13 cellular contexts compared by ENCODE assay signal in genomic region chr2:111663471-111663951, GRCh38.
DNase-seq lines count a peak whose midpoint lies in the region; ATAC-seq and TF ChIP-seq lines count a peak whose summit lies in the region.
"Had no signal": no experiment of that assay in that cellular context is flagged by ENCODE, and none has a peak within 500 bp of the region (broad histone marks: within the 10 kb centered on the region; RNA-seq: fewer than 3 reads in every experiment).

No MANE protein-coding gene starts in this region.

- no peaks in the 10 kb centered on the region for H3K79me2 ChIP-seq in mammary epithelial cell (ENCODE audit: insufficient read depth, low read length)

- ATAC-seq in activated T-helper 17 cell treated with anti-CD3 and anti-CD28 coated beads, Interleukin-2, amount 50 U/mL, for 72 hours (replicated peaks), result peak; percentile 3
- no peak for ATAC-seq in GM21717 (IDR thresholded peaks at IDR 0.05; ENCODE audit: unreplicated experiment)
- ATAC-seq: left ventricle myocardium superior had no signal

- no TSS peak for BruUV-seq in MCF 10A (replicated peaks; lab: Mats Ljungman, UMichigan)
- BruUV-seq in mammary epithelial cell (replicated peaks; lab: Mats Ljungman, UMichigan), result no TSS peak

- in situ Hi-C loops in mammary epithelial cell (cut with MboI; ENCODE audit: low sequenced_read_pairs in 2 of 2) (no loop called here), GM13976 (cut with MboI; ENCODE audit: low sequenced_read_pairs, unreplicated experiment) (no loop called here)

- no peak overlapping the region for H3K4me2 ChIP-seq in mammary epithelial cell (ENCODE audit: insufficient read depth, low read depth, low read length)

- peaks cover 10% of the 10 kb centered on the region for H3K36me3 Mint-ChIP-seq in MCF 10A (ENCODE audit: insufficient read depth, unreplicated experiment)
- H3K36me3 Mint-ChIP-seq in activated T-helper 17 cell treated with anti-CD3 and anti-CD28 coated beads, Interleukin-2, amount 50 U/mL, for 72 hours (ENCODE audit: low read depth), result no peaks in the 10 kb centered on the region
- H3K36me3 Mint-ChIP-seq: activated naive CD4-positive, alpha-beta T cell treated with anti-CD3 and anti-CD28 coated beads, Interleukin-2, amount 50 U/mL, for 72 hours had no signal

- H3K27me3 Mint-ChIP-seq in MCF 10A (ENCODE audit: insufficient read depth, unreplicated experiment), result no peaks in the 10 kb centered on the region
- peaks cover 12% of the 10 kb centered on the region for H3K27me3 Mint-ChIP-seq in activated T-helper 17 cell treated with anti-CD3 and anti-CD28 coated beads, Interleukin-2, amount 50 U/mL, for 72 hours
- H3K27me3 Mint-ChIP-seq: type B pancreatic cell had no signal

- no peaks in the 10 kb centered on the region for H4K20me1 ChIP-seq in mammary epithelial cell (ENCODE audit: insufficient read depth, low read length)

- POLR2A ChIA-PET in MCF 10A (lab: Yijun Ruan, JAX), result interaction anchor here (2.3 to 2.6 kb wide), 2 partner anchors 23 to 39 kb away, joined by 9 to 14 read pairs; no protein-coding TSS in a partner anchor

- H3K9me3 Mint-ChIP-seq in MCF 10A (ENCODE audit: unreplicated experiment), result no peaks in the 10 kb centered on the region
- no peaks in the 10 kb centered on the region for H3K9me3 Mint-ChIP-seq in activated T-helper 17 cell treated with anti-CD3 and anti-CD28 coated beads, Interleukin-2, amount 50 U/mL, for 72 hours
- H3K9me3 Mint-ChIP-seq: activated naive CD4-positive, alpha-beta T cell treated with anti-CD3 and anti-CD28 coated beads, Interleukin-2, amount 50 U/mL, for 72 hours had no signal

- H3K27me3 ChIP-seq in mammary epithelial cell (ENCODE audit: insufficient read depth, low read length), result no peaks in the 10 kb centered on the region
- no peaks in the 10 kb centered on the region for H3K27me3 ChIP-seq in MG63

- H3K4me3 ChIP-seq in mammary epithelial cell (replicated peaks in 1 of 3; ENCODE audit: insufficient read depth in 1 of 3, low read depth in 2 of 3, low read length in 3 of 3), result no peak overlapping the region
- no peak overlapping the region for H3K4me3 ChIP-seq in MG63

- H3K36me3 ChIP-seq in mammary epithelial cell (ENCODE audit: insufficient read depth, low read length) (no peaks in the 10 kb centered on the region), MG63 (no peaks in the 10 kb centered on the region)

- WGBS in mammary epithelial cell (ENCODE audit: low coverage, missing lambda C conversion rate), result 86% methylated on average over 9 of the region's 9 CpGs

- H3K27ac ChIP-seq in mammary epithelial cell (ENCODE audit: insufficient read depth, low read depth, low read length), result no peak overlapping the region

- H3K9me3 ChIP-seq in mammary epithelial cell (replicated peaks; ENCODE audit: insufficient read depth, low read length) (no peaks in the 10 kb centered on the region), MG63 (no peaks in the 10 kb centered on the region)

- no peak overlapping the region for H2AFZ ChIP-seq in mammary epithelial cell (ENCODE audit: low read depth, low read length)

- dilution Hi-C loops in mammary epithelial cell (cut with HindIII; ENCODE audit: low sequenced_read_pairs), result no loop called here

- H3K4me3 Mint-ChIP-seq in MCF 10A (ENCODE audit: unreplicated experiment), result no peak overlapping the region
- H3K4me3 Mint-ChIP-seq in activated T-helper 17 cell treated with anti-CD3 and anti-CD28 coated beads, Interleukin-2, amount 50 U/mL, for 72 hours, result no peak overlapping the region
- H3K4me3 Mint-ChIP-seq: type B pancreatic cell had no signal

- peak overlapping the region; percentile 99 for H3K27ac Mint-ChIP-seq in MCF 10A (ENCODE audit: low read depth, unreplicated experiment)
- H3K27ac Mint-ChIP-seq in activated T-helper 17 cell treated with anti-CD3 and anti-CD28 coated beads, Interleukin-2, amount 50 U/mL, for 72 hours, result no peak overlapping the region
- H3K27ac Mint-ChIP-seq: type B pancreatic cell had no signal

- peaks cover 43% of the 10 kb centered on the region for H3K4me1 Mint-ChIP-seq in MCF 10A (ENCODE audit: insufficient read depth, unreplicated experiment)
- H3K4me1 Mint-ChIP-seq in activated T-helper 17 cell treated with anti-CD3 and anti-CD28 coated beads, Interleukin-2, amount 50 U/mL, for 72 hours, result peaks cover 12% of the 10 kb centered on the region

- TF ChIP-seq CTCF in MCF 10A (IDR thresholded peaks at IDR 0.05; ENCODE audit: unreplicated experiment) (no peak), mammary epithelial cell (conservative IDR thresholded peaks at IDR 0.05 in 1 of 2, IDR thresholded peaks at IDR 0.05 in 1 of 2; ENCODE audit: extremely low read depth in 1 of 2, insufficient read depth in 1 of 2, low read depth in 1 of 2, low read length in 2 of 2) (no peak), GM13976 (IDR thresholded peaks at IDR 0.05; ENCODE audit: borderline replicate concordance, control extremely low read depth, extremely low read depth, insufficient read depth, missing control alignments) (no peak)

- CTCF ChIA-PET in MCF 10A (lab: Yijun Ruan, JAX) (interaction anchor here (0.6 to 1.4 kb wide), 3 partner anchors 13 to 38 kb away, joined by 3 to 6 read pairs (median 3); no protein-coding TSS in a partner anchor), mammary epithelial cell (lab: Charles Lee; ENCODE audit: low non-redundant PET) (no interaction called here)

- peak; percentile 12 for DNase-seq in MCF 10A (ENCODE audit: unreplicated experiment)
- no peak for DNase-seq in mammary epithelial cell
- DNase-seq in fibroblast of peridontal ligament (ENCODE audit: extremely low read depth), result peak; percentile 35
- DNase-seq in MG63, result no peak
- no peak for DNase-seq in NCI-H146 (lab: John Stamatoyannopoulos, UW)
- no peak for DNase-seq in GM13976 (ENCODE audit: low spot score)
- DNase-seq: ACHN, left ventricle myocardium superior, NCI-H1105 treated with DMSO at 0.1 percent for 48 hours had no signal

- no peak overlapping the region for H3K9ac ChIP-seq in mammary epithelial cell (ENCODE audit: insufficient read depth, low read length)

- peaks cover 37% of the 10 kb centered on the region for H3K4me1 ChIP-seq in mammary epithelial cell (ENCODE audit: insufficient read depth, low read length)

- intact Hi-C loops in MCF 10A (cut with micrococcal nuclease) (loop anchor here (5.0 kb wide), 1 partner anchor 36 kb away; no protein-coding TSS in a partner anchor), mammary epithelial cell (cut with micrococcal nuclease) (no loop called here)

Comparison
In these comparisons a context has a peak if more than half of its experiments do, and no peak if none do; other contexts are left out.
1. DNase-seq: peak in MCF 10A (single experiment) and fibroblast of peridontal ligament (single experiment); none in mammary epithelial cell (single experiment), MG63 (single experiment), NCI-H146 (single experiment) and GM13976 (single experiment).